ENCODE assay signal across 19 cellular contexts in the genomic region with DNA sequence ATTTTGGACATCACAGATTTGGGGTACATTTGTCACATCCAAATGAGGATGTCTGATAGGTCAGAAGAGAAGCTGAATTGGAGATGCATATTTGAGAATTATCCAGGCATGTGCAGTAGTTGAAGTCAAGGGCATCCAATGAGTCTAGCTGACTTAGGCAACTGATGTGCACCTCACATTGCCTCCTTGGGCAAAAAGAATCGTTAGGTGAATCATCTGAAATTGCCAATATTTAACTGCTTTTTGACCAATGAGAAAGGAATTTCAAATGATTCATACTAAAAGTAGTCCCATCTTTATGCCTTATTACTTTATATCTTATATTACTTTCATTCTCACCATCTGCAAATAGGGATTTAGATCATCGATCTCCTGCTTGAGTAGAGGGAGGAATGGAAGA.
"Had no signal": no experiment of that assay in that cellular context is flagged by ENCODE, and none has a peak within 500 bp of the region (broad histone marks: within the 10 kb centered on the region; RNA-seq: fewer than 3 reads in every experiment).

No MANE protein-coding gene starts in this region.

- FAIRE-seq: astrocyte, colon had no signal

- H3K36me3 ChIP-seq: cardiac muscle cell, thoracic aorta had no signal

- H3K27ac ChIP-seq: cardiac muscle cell, epithelial cell of prostate, skin epidermis, thoracic aorta, VCaP had no signal

- DNase-seq: activated CD4-positive, alpha-beta memory T cell treated with anti-CD3 and anti-CD28 coated beads, Interleukin-2, amount 10 ng/mL, durations not matched to agents 7 days and 5 days; activated naive CD4-positive, alpha-beta T cell treated with Interleukin-2 at 50 U/mL for 16 hours; activated naive CD8-positive, alpha-beta T cell treated with anti-CD3 and anti-CD28 coated beads, Interleukin-2, amount 50 U/mL, for 24 hours; activated T-cell treated with anti-CD3 and anti-CD28 coated beads, Interleukin-2, amount 50 U/mL, for 48 hours; effector CD8-positive, alpha-beta T cell; hypothalamus; left cardiac atrium; naive B cell; stimulated activated CD4-positive, alpha-beta T cell treated with anti-CD3 and anti-CD28 coated beads, Interleukin-4, amount 100 ng/mL, for 4 hours; stimulated activated naive CD8-positive, alpha-beta T cell treated with anti-CD3 and anti-CD28 coated beads, Interleukin-15, amount 100 ng/mL, for 72 hours; T-helper 9 cell had no signal

- H3K27me3 ChIP-seq: cardiac muscle cell had no signal

- H3K9me3 ChIP-seq: thoracic aorta had no signal

- H3K4me3 ChIP-seq: cardiac muscle cell, lung, skin epidermis, thoracic aorta had no signal

- ATAC-seq: activated naive CD8-positive, alpha-beta T cell treated with anti-CD3 and anti-CD28 coated beads, Interleukin-2, amount 50 U/mL, for 24 hours; left cardiac atrium; stimulated activated naive CD8-positive, alpha-beta T cell treated with anti-CD3 and anti-CD28 coated beads, Interleukin-15, amount 100 ng/mL, for 72 hours had no signal
